ENCODE assay signal across 35 cellular contexts in genomic region chr2:68178432-68178831, GRCh38. TPM values are rescaled to one million over a fixed set of nuclear protein-coding genes. Genes with fewer than 3 reads are reported as not detected.
DNase-seq lines count a peak whose midpoint lies in the region; ATAC-seq and TF ChIP-seq lines count a peak whose summit lies in the region.
"Had no signal": no experiment of that assay in that cellular context is flagged by ENCODE, and none has a peak within 500 bp of the region (broad histone marks: within the 10 kb centered on the region; RNA-seq: fewer than 3 reads in every experiment).

No MANE protein-coding gene starts in this region.

- H3K36me3 Mint-ChIP-seq in activated naive CD4-positive, alpha-beta T cell treated with anti-CD3 and anti-CD28 coated beads, Interleukin-2, amount 50 U/mL, for 24 hours, result peaks cover 7% of the 10 kb centered on the region
- peaks cover 0 to 78% (median 11%) of the 10 kb centered on the region in 3 donors for H3K36me3 Mint-ChIP-seq in CD8-positive, alpha-beta memory T cell
- H3K36me3 Mint-ChIP-seq in activated naive CD8-positive, alpha-beta T cell treated with anti-CD3 and anti-CD28 coated beads for 36 hours, result peaks cover 18% of the 10 kb centered on the region
- H3K36me3 Mint-ChIP-seq in neural progenitor cell, result peaks cover 12% of the 10 kb centered on the region

- no peaks in the 10 kb centered on the region for H3K27me3 ChIP-seq in CD8-positive, alpha-beta memory T cell (ENCODE audit: insufficient read depth, low read length, poor library complexity, severe bottlenecking)
- H3K27me3 ChIP-seq in neural progenitor cell, result no peaks in the 10 kb centered on the region
- H3K27me3 ChIP-seq: BLaER1, breast epithelium, gastroesophageal sphincter, stomach, thyroid gland, uterus had no signal

- H2AFZ ChIP-seq in neural progenitor cell (replicated peaks), result no peak overlapping the region

- ATAC-seq in mucosa of descending colon, result no peak
- ATAC-seq: gastroesophageal sphincter, left cardiac atrium, PC-3, right cardiac atrium, Right ventricle myocardium inferior, SK-N-SH treated with all-trans-retinoic acid at 6 μM for 48 hours had no signal

- no peaks in the 10 kb centered on the region for H3K9me3 Mint-ChIP-seq in activated naive CD4-positive, alpha-beta T cell treated with anti-CD3 and anti-CD28 coated beads, Interleukin-2, amount 50 U/mL, for 24 hours
- no peaks in the 10 kb centered on the region for H3K9me3 Mint-ChIP-seq in CD8-positive, alpha-beta memory T cell
- H3K9me3 Mint-ChIP-seq in activated naive CD8-positive, alpha-beta T cell treated with anti-CD3 and anti-CD28 coated beads for 36 hours, result no peaks in the 10 kb centered on the region
- H3K9me3 Mint-ChIP-seq in neural progenitor cell, result no peaks in the 10 kb centered on the region

- H3K9ac ChIP-seq in neural progenitor cell, result no peak overlapping the region
- H3K9ac ChIP-seq: BLaER1 had no signal

- no peak overlapping the region for H3K4me3 Mint-ChIP-seq in activated naive CD4-positive, alpha-beta T cell treated with anti-CD3 and anti-CD28 coated beads, Interleukin-2, amount 50 U/mL, for 24 hours
- no peak overlapping the region for H3K4me3 Mint-ChIP-seq in CD8-positive, alpha-beta memory T cell
- no peak overlapping the region for H3K4me3 Mint-ChIP-seq in activated naive CD8-positive, alpha-beta T cell treated with anti-CD3 and anti-CD28 coated beads for 36 hours
- H3K4me3 Mint-ChIP-seq in neural progenitor cell, result no peak overlapping the region

- no peaks in the 10 kb centered on the region for H3K4me1 ChIP-seq in CD8-positive, alpha-beta memory T cell (ENCODE audit: insufficient read depth, low read length)
- H3K4me1 ChIP-seq in neural progenitor cell (no peaks in the 10 kb centered on the region), mucosa of descending colon (ENCODE audit: low read depth) (no peaks in the 10 kb centered on the region)
- H3K4me1 ChIP-seq: breast epithelium, thyroid gland, uterus had no signal

- H3K4me3 ChIP-seq in CD8-positive, alpha-beta memory T cell (ENCODE audit: low read length), result no peak overlapping the region
- no peak overlapping the region for H3K4me3 ChIP-seq in neural progenitor cell
- no peak overlapping the region for H3K4me3 ChIP-seq in mucosa of descending colon
- H3K4me3 ChIP-seq: BLaER1, breast epithelium, gastroesophageal sphincter, lung, stomach, thyroid gland, uterus had no signal

- H3K36me3 ChIP-seq in CD8-positive, alpha-beta memory T cell (ENCODE audit: insufficient read depth, low read length), result peaks cover 17% of the 10 kb centered on the region
- peaks cover 9% of the 10 kb centered on the region for H3K36me3 ChIP-seq in neural progenitor cell
- no peaks in the 10 kb centered on the region for H3K36me3 ChIP-seq in mucosa of descending colon (ENCODE audit: low read depth)
- H3K36me3 ChIP-seq: uterus had no signal

- POLR2A ChIA-PET in CD8-positive, alpha-beta memory T cell (lab: Charles Lee), result no interaction called here

- intact Hi-C loops in mucosa of descending colon (cut with DNase I, micrococcal nuclease), result no loop called here

- no peaks in the 10 kb centered on the region for H3K27me3 Mint-ChIP-seq in activated naive CD4-positive, alpha-beta T cell treated with anti-CD3 and anti-CD28 coated beads, Interleukin-2, amount 50 U/mL, for 24 hours
- H3K27me3 Mint-ChIP-seq in CD8-positive, alpha-beta memory T cell, result no peaks in the 10 kb centered on the region
- H3K27me3 Mint-ChIP-seq in activated naive CD8-positive, alpha-beta T cell treated with anti-CD3 and anti-CD28 coated beads for 36 hours, result no peaks in the 10 kb centered on the region
- no peaks in the 10 kb centered on the region for H3K27me3 Mint-ChIP-seq in neural progenitor cell (ENCODE audit: insufficient read depth, low read depth)

- no peaks in the 10 kb centered on the region for H3K79me2 ChIP-seq in neural progenitor cell (ENCODE audit: low read depth)

- peaks cover 22% of the 10 kb centered on the region for H3K4me1 Mint-ChIP-seq in activated naive CD4-positive, alpha-beta T cell treated with anti-CD3 and anti-CD28 coated beads, Interleukin-2, amount 50 U/mL, for 24 hours
- peaks cover 21 to 45% (median 39%) of the 10 kb centered on the region in 3 donors for H3K4me1 Mint-ChIP-seq in CD8-positive, alpha-beta memory T cell
- H3K4me1 Mint-ChIP-seq in activated naive CD8-positive, alpha-beta T cell treated with anti-CD3 and anti-CD28 coated beads for 36 hours, result peaks cover 20% of the 10 kb centered on the region
- H3K4me1 Mint-ChIP-seq in neural progenitor cell, result no peaks in the 10 kb centered on the region

- H3K27ac Mint-ChIP-seq in activated naive CD4-positive, alpha-beta T cell treated with anti-CD3 and anti-CD28 coated beads, Interleukin-2, amount 50 U/mL, for 24 hours, result peak overlapping the region; percentile 81
- peak overlapping the region in 7 of 8 donors; percentile 3 to 86 (median 47) for H3K27ac Mint-ChIP-seq in CD8-positive, alpha-beta memory T cell
- peak overlapping the region; percentile 28 for H3K27ac Mint-ChIP-seq in activated naive CD8-positive, alpha-beta T cell treated with anti-CD3 and anti-CD28 coated beads for 36 hours
- H3K27ac Mint-ChIP-seq in neural progenitor cell, result no peak overlapping the region

- H3K27ac ChIP-seq in CD8-positive, alpha-beta memory T cell (ENCODE audit: low read depth, low read length), result no peak overlapping the region
- H3K27ac ChIP-seq in neural progenitor cell, result peak overlapping the region; percentile 29
- H3K27ac ChIP-seq: BLaER1, breast epithelium, gastroesophageal sphincter, stomach, thyroid gland, uterus had no signal

- peaks cover 17% of the 10 kb centered on the region for H3F3A ChIP-seq in neural progenitor cell (ENCODE audit: low read depth)

- no peaks in the 10 kb centered on the region for H3K9me3 ChIP-seq in CD8-positive, alpha-beta memory T cell (ENCODE audit: low read length)
- no peaks in the 10 kb centered on the region for H3K9me3 ChIP-seq in neural progenitor cell (ENCODE audit: low read depth)
- no peaks in the 10 kb centered on the region for H3K9me3 ChIP-seq in mucosa of descending colon
- H3K9me3 ChIP-seq: BLaER1, breast epithelium, gastroesophageal sphincter, stomach, thyroid gland, uterus had no signal

- no peak for DNase-seq in activated naive CD4-positive, alpha-beta T cell treated with anti-CD3 and anti-CD28 coated beads, Interleukin-2, amount 50 U/mL, for 16 hours
- DNase-seq in CD8-positive, alpha-beta memory T cell, result no peak
- no peak for DNase-seq in activated naive CD8-positive, alpha-beta T cell treated with anti-CD3 and anti-CD28 coated beads for 36 hours
- DNase-seq in neural progenitor cell (ENCODE audit: low spot score) (no peak), mucosa of descending colon (no peak), GOT3 (lab: John Stamatoyannopoulos, UW) (no peak)
- DNase-seq: ACHN; activated CD4-positive, alpha-beta T cell treated with anti-CD3 and anti-CD28 coated beads for 4 hours; activated naive CD4-positive, alpha-beta T cell; activated T-cell treated with anti-CD3 and anti-CD28 coated beads, Interleukin-2, amount 50 U/mL, for 48 hours; anterior cingulate cortex; Calu3; DMS79; GDM1; hippocampal formation; left cardiac atrium; MV-4-11; NCI-H1436; NCI-H226; NCI-H69; PC-3; posterior cingulate gyrus; right cardiac atrium; stimulated activated CD4-positive, alpha-beta T cell treated with anti-CD3 and anti-CD28 coated beads, Interleukin-2, amount 100 ng/mL, for 24 hours; stomach; T-helper 9 cell; thyroid gland; uterus had no signal

- CTCF ChIA-PET in CD8-positive, alpha-beta memory T cell (lab: Charles Lee), result interaction anchor here (0.6 kb wide), 1 partner anchor 80 kb away, joined by 4 read pairs; no protein-coding TSS in a partner anchor

- TF ChIP-seq CTCF in neural progenitor cell (IDR thresholded peaks at IDR 0.05), result no peak
- no peak for TF ChIP-seq CTCF in mucosa of descending colon (IDR thresholded peaks at IDR 0.05)

- no peak overlapping the region for H3K4me2 ChIP-seq in neural progenitor cell
- H3K4me2 ChIP-seq: BLaER1 had no signal

- no peaks in the 10 kb centered on the region for H4K20me1 ChIP-seq in neural progenitor cell (ENCODE audit: low read depth)

RNA-seq across cellular contexts. Expression of gene PNO1, which starts 20.7 kb away (rescaled TPM):
- total RNA-seq in CD8-positive, alpha-beta memory T cell, result 10 to 100 TPM; 38.1 to 42.0 TPM
- polyA plus RNA-seq in CD8-positive, alpha-beta memory T cell, result 18.1 TPM
- total RNA-seq in activated naive CD8-positive, alpha-beta T cell treated with anti-CD3 and anti-CD28 coated beads for 36 hours, result 10 to 100 TPM; 37.8 to 42.4 TPM
- total RNA-seq in neural progenitor cell (ENCODE audit: low replicate concordance) (14.6 and 20.6 TPM in 2 replicates), mucosa of descending colon (10 to 100 TPM in 1 of 3 donors, 1 to 10 TPM in 2; 5.1 to 12.3 (median 7.9) TPM)
